Comparison of ENCODE assay signal across 1 cellular context in genomic region chr4:168488800-168489404, GRCh38.
TF ChIP-seq lines count a peak whose summit lies in the region.

No MANE protein-coding gene starts in this region.

TF ChIP-seq in HCT116, 20 proteins besides CTCF, POLR2A, EP300 and RAD21:
- TF ChIP-seq POLR2AphosphoS5 (IDR thresholded peaks at IDR 0.05; ENCODE audit: low read depth, low read length) (no peak), SIN3A (IDR thresholded peaks at IDR 0.05; ENCODE audit: low read depth) (no peak)
